ENCODE assay signal across 30 cellular contexts in genomic region chr14:101117543-101117942, GRCh38.
"Had no signal": no experiment of that assay in that cellular context is flagged by ENCODE, and none has a peak within 500 bp of the region (broad histone marks: within the 10 kb centered on the region; RNA-seq: fewer than 3 reads in every experiment).

No MANE protein-coding gene starts in this region.

- H3K9me3 ChIP-seq: neutrophil, pancreas, prostate gland, spleen, suprapubic skin, testis, tibial artery, transverse colon, upper lobe of right lung, uterus had no signal

- DNase-seq: natural killer cell; nucleus accumbens; pancreas; retina; spleen; stimulated activated CD4-positive, alpha-beta T cell treated with anti-CD3 and anti-CD28 coated beads, Interleukin-12 subunit alpha, Interleukin-12 subunit beta, amount 100 ng/mL, for 4 hours; stimulated activated CD4-positive, alpha-beta T cell treated with anti-CD3 and anti-CD28 coated beads, Interleukin-1b, Interleukin-23, amount 100 ng/mL, for 48 hours; stimulated activated CD4-positive, alpha-beta T cell treated with anti-CD3 and anti-CD28 coated beads, Interleukin-4, amount 100 ng/mL, for 1 hour; stimulated activated CD4-positive, alpha-beta T cell treated with anti-CD3 and anti-CD28 coated beads, Interleukin-4, amount 100 ng/mL, for 4 hours; stimulated activated CD8-positive, alpha-beta memory T cell treated with anti-CD3 and anti-CD28 coated beads, Interleukin-4, amount 100 ng/mL, for 48 hours; stimulated activated naive CD4-positive, alpha-beta T cell; stimulated activated naive CD8-positive, alpha-beta T cell treated with anti-CD3 and anti-CD28 coated beads, Interleukin-15, amount 100 ng/mL, for 72 hours; stimulated activated naive CD8-positive, alpha-beta T cell treated with anti-CD3 and anti-CD28 coated beads, Interleukin-15, Interleukin-2, amounts not matched to agents 100 U/mL and 50 U/mL, for 24 hours; substantia nigra; transverse colon; upper lobe of right lung; uterus had no signal

- H3K27me3 ChIP-seq: neural progenitor cell, neutrophil, pancreas, spleen, testis, tibial artery, transverse colon, upper lobe of right lung, uterus had no signal

- H3K4me2 ChIP-seq: neural progenitor cell, smooth muscle cell had no signal

- H3K27ac ChIP-seq: neural progenitor cell, neutrophil, pancreas, prostate gland, skin epidermis, spleen, suprapubic skin, testis, tibial artery, transverse colon, upper lobe of right lung, uterus had no signal

- H3K36me3 Mint-ChIP-seq: naive thymus-derived CD4-positive, alpha-beta T cell; natural killer cell; neural progenitor cell; stimulated activated memory B cell treated with anti-CD40 and anti-IgM and Interleukin-4, amounts not matched to agents 10 μg/mL and 1 μg/mL and 100 μg/mL, for 72 hours; type B pancreatic cell had no signal

- H3K4me3 Mint-ChIP-seq: natural killer cell; neural progenitor cell; stimulated activated memory B cell treated with anti-CD40 and anti-IgM and Interleukin-4, amounts not matched to agents 10 μg/mL and 1 μg/mL and 100 μg/mL, for 72 hours; stimulated activated naive CD8-positive, alpha-beta T cell treated with anti-CD3 and anti-CD28 coated beads, Interleukin-15, amount 100 ng/mL, for 72 hours; type B pancreatic cell had no signal

- H3K9me3 Mint-ChIP-seq: naive thymus-derived CD4-positive, alpha-beta T cell; natural killer cell; neural progenitor cell; stimulated activated naive CD8-positive, alpha-beta T cell treated with anti-CD3 and anti-CD28 coated beads, Interleukin-15, amount 100 ng/mL, for 72 hours; type B pancreatic cell had no signal

- H2AFZ ChIP-seq: neural progenitor cell had no signal

- H3K36me3 ChIP-seq: neural progenitor cell, pancreas, prostate gland, spleen, suprapubic skin, tibial artery, transverse colon, upper lobe of right lung, uterus had no signal

- H3K4me1 ChIP-seq: pancreas, prostate gland, suprapubic skin, testis, tibial artery, upper lobe of right lung had no signal

- H3K9ac ChIP-seq: neural progenitor cell had no signal

- H3K27ac Mint-ChIP-seq: naive thymus-derived CD4-positive, alpha-beta T cell; natural killer cell; neural progenitor cell; stimulated activated memory B cell treated with anti-CD40 and anti-IgM and Interleukin-4, amounts not matched to agents 10 μg/mL and 1 μg/mL and 100 μg/mL, for 72 hours; stimulated activated naive CD8-positive, alpha-beta T cell treated with anti-CD3 and anti-CD28 coated beads, Interleukin-15, amount 100 ng/mL, for 72 hours; type B pancreatic cell had no signal

- H3K27me3 Mint-ChIP-seq: stimulated activated memory B cell treated with anti-CD40 and anti-IgM and Interleukin-4, amounts not matched to agents 10 μg/mL and 1 μg/mL and 100 μg/mL, for 72 hours had no signal

- ATAC-seq: naive thymus-derived CD4-positive, alpha-beta T cell; natural killer cell; pancreas; right cardiac atrium; sciatic nerve; stimulated activated memory B cell treated with anti-CD40 and anti-IgM and Interleukin-4, amounts not matched to agents 10 μg/mL and 1 μg/mL and 100 μg/mL, for 72 hours; stimulated activated naive CD8-positive, alpha-beta T cell treated with anti-CD3 and anti-CD28 coated beads, Interleukin-15, amount 100 ng/mL, for 72 hours; stimulated activated naive CD8-positive, alpha-beta T cell treated with anti-CD3 and anti-CD28 coated beads, Interleukin-15, Interleukin-2, amounts not matched to agents 100 U/mL and 50 U/mL, for 24 hours; upper lobe of right lung had no signal

- H3K4me3 ChIP-seq: neural progenitor cell, pancreas, prostate gland, skin epidermis, smooth muscle cell, spleen, suprapubic skin, testis, tibial artery, transverse colon, upper lobe of right lung, uterus had no signal
